8 cellular contexts compared by ENCODE assay signal in genomic region chr11:131579932-131580387, GRCh38.
DNase-seq lines count a peak whose midpoint lies in the region; ATAC-seq lines count a peak whose summit lies in the region.

No MANE protein-coding gene starts in this region.

- ATAC-seq in HG03159 (IDR thresholded peaks at IDR 0.05; ENCODE audit: unreplicated experiment) = peak; percentile 82
- ATAC-seq in HG03196 (IDR thresholded peaks at IDR 0.05; ENCODE audit: unreplicated experiment) = no peak

- DNase-seq in stimulated activated CD4-positive, alpha-beta T cell treated with anti-CD3 and anti-CD28 coated beads, Interleukin-15, amount 100 ng/mL, for 24 hours = peak; percentile 4
- DNase-seq in stimulated activated CD4-positive, alpha-beta T cell treated with anti-CD3 and anti-CD28 coated beads, Interleukin-2, amount 100 ng/mL, for 48 hours = no peak
- peak; percentile 75 for DNase-seq in SK-MEL-5 (ENCODE audit: low read depth, low spot score)
- DNase-seq in islet precursor cell = peak; percentile 73
- no peak for DNase-seq in DMS79 (lab: John Stamatoyannopoulos, UW)
- no peak for DNase-seq in T-helper 1 cell

- in situ Hi-C loops in SK-MEL-5 (cut with HindIII; ENCODE audit: low pct_unique_long_range_greater_than_20kb, low sequenced_read_pairs) = no loop called here

Comparison
In these comparisons a context has a peak if more than half of its experiments do, and no peak if none do; other contexts are left out.
1. DNase-seq: peak in stimulated activated CD4-positive, alpha-beta T cell treated with anti-CD3 and anti-CD28 coated beads, Interleukin-15, amount 100 ng/mL, for 24 hours (single experiment), SK-MEL-5 (single experiment) and islet precursor cell (single experiment); none in stimulated activated CD4-positive, alpha-beta T cell treated with anti-CD3 and anti-CD28 coated beads, Interleukin-2, amount 100 ng/mL, for 48 hours (0 of 2), DMS79 (single experiment) and T-helper 1 cell (0 of 5).